Comparison of ENCODE assay signal across 1 cellular context in genomic region chr19:42199440-42200115, GRCh38.
TF ChIP-seq lines count a peak whose summit lies in the region.

No MANE protein-coding gene starts in this region.

TF ChIP-seq in K562, 482 proteins besides CTCF, POLR2A, EP300 and RAD21 (continues in another document):
- TF ChIP-seq ZFP30 (CRISPR knock-in tag; IDR thresholded peaks at IDR 0.05; ENCODE audit: borderline replicate concordance), result no peak
- TF ChIP-seq OTX1 (CRISPR knock-in tag; IDR thresholded peaks at IDR 0.05), result peak; percentile 90
- peak in 1 of 2 experiments; percentile 40; a peak in 1 of 4 replicates for TF ChIP-seq KDM4B (IDR thresholded peaks at IDR 0.05; ENCODE audit: borderline replicate concordance in 2 of 2, low read depth in 1 of 2)
- 0 out of 2 replicates have a peak, but pooled peaks have one; percentile 4 for TF ChIP-seq THRAP3 (IDR thresholded peaks at IDR 0.05; ENCODE audit: borderline replicate concordance)
- TF ChIP-seq JUND (IDR thresholded peaks at IDR 0.05; ENCODE audit: borderline replicate concordance, low read depth, low read length), result peak; percentile 49; the same call in 1 of the 2 replicates
- no peak for TF ChIP-seq JUND (tag; IDR thresholded peaks at IDR 0.05; ENCODE audit: borderline replicate concordance, low read depth, low read length)
- peak; percentile 46; the same call in 1 of the 2 replicates for TF ChIP-seq MTA3 (IDR thresholded peaks at IDR 0.05; ENCODE audit: borderline replicate concordance)
- peak in 1 of 2 experiments; percentile 85; a peak in 2 of 4 replicates for TF ChIP-seq HDAC1 (IDR thresholded peaks at IDR 0.05)
- 0 out of 2 replicates have a peak, but pooled peaks have one; percentile 31 for TF ChIP-seq SUPT5H (IDR thresholded peaks at IDR 0.05)
- TF ChIP-seq BRD9 (IDR thresholded peaks at IDR 0.05; ENCODE audit: low read depth, partially characterized antibody), result peak; percentile 49
- TF ChIP-seq, protein P1, sequence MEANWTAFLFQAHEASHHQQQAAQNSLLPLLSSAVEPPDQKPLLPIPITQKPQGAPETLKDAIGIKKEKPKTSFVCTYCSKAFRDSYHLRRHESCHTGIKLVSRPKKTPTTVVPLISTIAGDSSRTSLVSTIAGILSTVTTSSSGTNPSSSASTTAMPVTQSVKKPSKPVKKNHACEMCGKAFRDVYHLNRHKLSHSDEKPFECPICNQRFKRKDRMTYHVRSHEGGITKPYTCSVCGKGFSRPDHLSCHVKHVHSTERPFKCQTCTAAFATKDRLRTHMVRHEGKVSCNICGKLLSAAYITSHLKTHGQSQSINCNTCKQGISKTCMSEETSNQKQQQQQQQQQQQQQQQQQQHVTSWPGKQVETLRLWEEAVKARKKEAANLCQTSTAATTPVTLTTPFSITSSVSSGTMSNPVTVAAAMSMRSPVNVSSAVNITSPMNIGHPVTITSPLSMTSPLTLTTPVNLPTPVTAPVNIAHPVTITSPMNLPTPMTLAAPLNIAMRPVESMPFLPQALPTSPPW (CRISPR knock-in tag; IDR thresholded peaks at IDR 0.05), result peak; percentile 56
- peak; percentile 31 to 39; a peak in 2 of 4 replicates for TF ChIP-seq TRIM24 (IDR thresholded peaks at IDR 0.05)
- 0 out of 2 replicates have a peak, but pooled peaks have one; percentile 34 for TF ChIP-seq PHF21A (IDR thresholded peaks at IDR 0.05; ENCODE audit: borderline replicate concordance, low read depth)
- TF ChIP-seq BCOR (IDR thresholded peaks at IDR 0.05), result peak; percentile 52
- peak; percentile 39; the same call in 1 of the 2 replicates for TF ChIP-seq CREM (IDR thresholded peaks at IDR 0.05; ENCODE audit: low read depth)
- peak; percentile 65 for TF ChIP-seq MYC (IDR thresholded peaks at IDR 0.05; ENCODE audit: low read depth, low read length)
- no peak for TF ChIP-seq MYC (CRISPR knock-in tag; IDR thresholded peaks at IDR 0.05; ENCODE audit: borderline replicate concordance, low read depth)
- TF ChIP-seq SNIP1 (IDR thresholded peaks at IDR 0.05; ENCODE audit: low read depth), result peak; percentile 58; the same call in 1 of the 2 replicates
- no peak for TF ChIP-seq MYBL2 (IDR thresholded peaks at IDR 0.05; ENCODE audit: low read depth)
- TF ChIP-seq MYBL2 (CRISPR knock-in tag; IDR thresholded peaks at IDR 0.05; ENCODE audit: borderline replicate concordance), result no peak
- peak; percentile 83 for TF ChIP-seq GABPA (tag; conservative IDR thresholded peaks at IDR 0.05; ENCODE audit: low read depth)
- TF ChIP-seq CTBP1 (IDR thresholded peaks at IDR 0.05; ENCODE audit: borderline replicate concordance), result peak; percentile 77; the same call in 1 of the 2 replicates
- TF ChIP-seq SIN3A (IDR thresholded peaks at IDR 0.05; ENCODE audit: borderline replicate concordance in 2 of 2, control insufficient read depth in 1 of 2, low read depth in 2 of 2, low read length in 2 of 2), result peak; percentile 58 to 73; a peak in 2 of 4 replicates
- TF ChIP-seq ZZZ3 (IDR thresholded peaks at IDR 0.05), result 0 out of 2 replicates have a peak, but pooled peaks have one; percentile 33
- TF ChIP-seq FOXM1 (IDR thresholded peaks at IDR 0.05; ENCODE audit: low read depth), result peak; percentile 63
- TF ChIP-seq FOXM1 (CRISPR knock-in tag; IDR thresholded peaks at IDR 0.05; ENCODE audit: low read depth), result no peak
- TF ChIP-seq ZBTB11 (CRISPR knock-in tag; IDR thresholded peaks at IDR 0.05), result peak in 2 of 3 experiments; percentile 39 to 80; a peak in 2 of 6 replicates
- peak; percentile 74; the same call in 1 of the 2 replicates for TF ChIP-seq HDAC2 (IDR thresholded peaks at IDR 0.05)
- TF ChIP-seq PATZ1 (CRISPR knock-in tag; IDR thresholded peaks at IDR 0.05; ENCODE audit: borderline replicate concordance), result no peak
- peak; percentile 74; the same call in 1 of the 2 replicates for TF ChIP-seq GATAD2A (IDR thresholded peaks at IDR 0.05)
- TF ChIP-seq XRCC5 (IDR thresholded peaks at IDR 0.05; ENCODE audit: low read depth, low read length), result peak; percentile 75; the same call in 1 of the 2 replicates
- TF ChIP-seq EHMT2 (IDR thresholded peaks at IDR 0.05), result 0 out of 2 replicates have a peak, but pooled peaks have one; percentile 80
- TF ChIP-seq, protein P2, sequence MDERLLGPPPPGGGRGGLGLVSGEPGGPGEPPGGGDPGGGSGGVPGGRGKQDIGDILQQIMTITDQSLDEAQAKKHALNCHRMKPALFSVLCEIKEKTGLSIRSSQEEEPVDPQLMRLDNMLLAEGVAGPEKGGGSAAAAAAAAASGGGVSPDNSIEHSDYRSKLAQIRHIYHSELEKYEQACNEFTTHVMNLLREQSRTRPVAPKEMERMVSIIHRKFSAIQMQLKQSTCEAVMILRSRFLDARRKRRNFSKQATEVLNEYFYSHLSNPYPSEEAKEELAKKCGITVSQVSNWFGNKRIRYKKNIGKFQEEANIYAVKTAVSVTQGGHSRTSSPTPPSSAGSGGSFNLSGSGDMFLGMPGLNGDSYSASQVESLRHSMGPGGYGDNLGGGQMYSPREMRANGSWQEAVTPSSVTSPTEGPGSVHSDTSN (CRISPR knock-in tag; IDR thresholded peaks at IDR 0.05; ENCODE audit: low read depth), result no peak
- TF ChIP-seq, protein P2 (tag; conservative IDR thresholded peaks at IDR 0.05; ENCODE audit: low read depth), result no peak
- no peak for TF ChIP-seq BRD4 (IDR thresholded peaks at IDR 0.05)
- 0 out of 2 replicates have a peak, but pooled peaks have one; percentile 24 for TF ChIP-seq KLF16 (IDR thresholded peaks at IDR 0.05)
- peak; percentile 97 for TF ChIP-seq ETV5 (CRISPR knock-in tag; IDR thresholded peaks at IDR 0.05; ENCODE audit: low read depth)
- TF ChIP-seq RBBP5 (IDR thresholded peaks at IDR 0.05; ENCODE audit: borderline replicate concordance, insufficient read depth, low read length, poor library complexity, severe bottlenecking), result peak; percentile 64
- TF ChIP-seq POLR2G (IDR thresholded peaks at IDR 0.05; ENCODE audit: low read depth, low read length), result peak; percentile 71
- TF ChIP-seq, protein P3, sequence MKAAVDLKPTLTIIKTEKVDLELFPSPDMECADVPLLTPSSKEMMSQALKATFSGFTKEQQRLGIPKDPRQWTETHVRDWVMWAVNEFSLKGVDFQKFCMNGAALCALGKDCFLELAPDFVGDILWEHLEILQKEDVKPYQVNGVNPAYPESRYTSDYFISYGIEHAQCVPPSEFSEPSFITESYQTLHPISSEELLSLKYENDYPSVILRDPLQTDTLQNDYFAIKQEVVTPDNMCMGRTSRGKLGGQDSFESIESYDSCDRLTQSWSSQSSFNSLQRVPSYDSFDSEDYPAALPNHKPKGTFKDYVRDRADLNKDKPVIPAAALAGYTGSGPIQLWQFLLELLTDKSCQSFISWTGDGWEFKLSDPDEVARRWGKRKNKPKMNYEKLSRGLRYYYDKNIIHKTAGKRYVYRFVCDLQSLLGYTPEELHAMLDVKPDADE (conservative IDR thresholded peaks at IDR 0.05; ENCODE audit: control insufficient read depth, low read depth, low read length), result peak; percentile 79
- TF ChIP-seq, protein P4, sequence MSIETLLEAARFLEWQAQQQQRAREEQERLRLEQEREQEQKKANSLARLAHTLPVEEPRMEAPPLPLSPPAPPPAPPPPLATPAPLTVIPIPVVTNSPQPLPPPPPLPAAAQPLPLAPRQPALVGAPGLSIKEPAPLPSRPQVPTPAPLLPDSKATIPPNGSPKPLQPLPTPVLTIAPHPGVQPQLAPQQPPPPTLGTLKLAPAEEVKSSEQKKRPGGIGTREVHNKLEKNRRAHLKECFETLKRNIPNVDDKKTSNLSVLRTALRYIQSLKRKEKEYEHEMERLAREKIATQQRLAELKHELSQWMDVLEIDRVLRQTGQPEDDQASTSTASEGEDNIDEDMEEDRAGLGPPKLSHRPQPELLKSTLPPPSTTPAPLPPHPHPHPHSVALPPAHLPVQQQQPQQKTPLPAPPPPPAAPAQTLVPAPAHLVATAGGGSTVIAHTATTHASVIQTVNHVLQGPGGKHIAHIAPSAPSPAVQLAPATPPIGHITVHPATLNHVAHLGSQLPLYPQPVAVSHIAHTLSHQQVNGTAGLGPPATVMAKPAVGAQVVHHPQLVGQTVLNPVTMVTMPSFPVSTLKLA (conservative IDR thresholded peaks at IDR 0.05), result peak in 1 of 2 experiments; percentile 44; a peak in 2 of 4 replicates
- TF ChIP-seq L3MBTL2 (IDR thresholded peaks at IDR 0.05), result peak; percentile 29; the same call in 1 of the 2 replicates
- TF ChIP-seq ARID1B (IDR thresholded peaks at IDR 0.05), result peak; percentile 74
- TF ChIP-seq RB1 (IDR thresholded peaks at IDR 0.05; ENCODE audit: low read depth), result 0 out of 2 replicates have a peak, but pooled peaks have one; percentile 33
- TF ChIP-seq, protein P5, sequence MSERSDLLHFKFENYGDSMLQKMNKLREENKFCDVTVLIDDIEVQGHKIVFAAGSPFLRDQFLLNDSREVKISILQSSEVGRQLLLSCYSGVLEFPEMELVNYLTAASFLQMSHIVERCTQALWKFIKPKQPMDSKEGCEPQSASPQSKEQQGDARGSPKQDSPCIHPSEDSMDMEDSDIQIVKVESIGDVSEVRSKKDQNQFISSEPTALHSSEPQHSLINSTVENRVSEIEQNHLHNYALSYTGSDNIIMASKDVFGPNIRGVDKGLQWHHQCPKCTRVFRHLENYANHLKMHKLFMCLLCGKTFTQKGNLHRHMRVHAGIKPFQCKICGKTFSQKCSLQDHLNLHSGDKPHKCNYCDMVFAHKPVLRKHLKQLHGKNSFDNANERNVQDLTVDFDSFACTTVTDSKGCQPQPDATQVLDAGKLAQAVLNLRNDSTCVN (CRISPR knock-in tag; IDR thresholded peaks at IDR 0.05), result peak; percentile 89; the same call in 1 of the 2 replicates
- TF ChIP-seq ZNF282 (CRISPR knock-in tag; IDR thresholded peaks at IDR 0.05), result no peak
- peak; percentile 63; the same call in 1 of the 2 replicates for TF ChIP-seq TARDBP (IDR thresholded peaks at IDR 0.05)
- peak; percentile 1 to 27 (median 8) for TF ChIP-seq YY1 (IDR thresholded peaks at IDR 0.05; ENCODE audit: borderline replicate concordance in 1 of 3, control insufficient read depth in 1 of 3, extremely low read depth in 1 of 3, insufficient read depth in 3 of 3, insufficient read length in 1 of 3, insufficient replicate concordance in 2 of 3, low read depth in 1 of 3, low read length in 2 of 3)
- TF ChIP-seq RCOR1 (IDR thresholded peaks at IDR 0.05; ENCODE audit: borderline replicate concordance in 1 of 2, low read depth in 2 of 2, low read length in 2 of 2), result 0 out of 4 replicates have a peak, but pooled peaks of 1 of the 2 experiments have one; percentile 52
- no peak for TF ChIP-seq JUN (IDR thresholded peaks at IDR 0.05; ENCODE audit: borderline replicate concordance, low read depth, low read length)
- TF ChIP-seq JUN (CRISPR knock-in tag; IDR thresholded peaks at IDR 0.05; ENCODE audit: borderline replicate concordance), result no peak
- no peak for TF ChIP-seq E2F3 (CRISPR knock-in tag; IDR thresholded peaks at IDR 0.05)
- 0 out of 2 replicates have a peak, but pooled peaks have one; percentile 17 for TF ChIP-seq LEF1 (IDR thresholded peaks at IDR 0.05)
- peak; percentile 49 for TF ChIP-seq HCFC1 (IDR thresholded peaks at IDR 0.05; ENCODE audit: low read depth, low read length)
- peak; percentile 78 for TF ChIP-seq HLTF (IDR thresholded peaks at IDR 0.05)
- peak; percentile 30 for TF ChIP-seq FIP1L1 (IDR thresholded peaks at IDR 0.05; ENCODE audit: low read depth, low read length, poor library complexity, severe bottlenecking)
